Comparison of ENCODE assay signal across 8 cellular contexts in genomic region chr9:128071475-128071874, GRCh38. TPM values are rescaled to one million over a fixed set of nuclear protein-coding genes. Genes with fewer than 3 reads are reported as not detected.
DNase-seq lines count a peak whose midpoint lies in the region; ATAC-seq and TF ChIP-seq lines count a peak whose summit lies in the region.
"Not testable (repeated sequence)": the region's sequence is repeated elsewhere in the genome, so short reads cannot be mapped to it uniquely, and the experiment has no call there.

No MANE protein-coding gene starts in this region.

- H3K9me3 ChIP-seq in CD4-positive, alpha-beta memory T cell (ENCODE audit: control insufficient read depth in 1 of 2, low read length in 2 of 2); MM.1S (replicated peaks; ENCODE audit: insufficient read depth, low read length); adipocyte (ENCODE audit: control insufficient read depth, low read length); esophagus squamous epithelium; gastrocnemius medialis; thyroid gland: not testable (repeated sequence)

- H3K36me3 ChIP-seq in CD4-positive, alpha-beta memory T cell (ENCODE audit: insufficient read depth, low read length); MM.1S (replicated peaks; ENCODE audit: insufficient read depth, low read length); adipocyte (ENCODE audit: control insufficient read depth, insufficient read depth, low read length, severe bottlenecking); esophagus squamous epithelium; gastrocnemius medialis; thyroid gland: not testable (repeated sequence)

- peak overlapping the region; percentile 88 to 96 (median 93) for H3K27ac Mint-ChIP-seq in CD4-positive, alpha-beta memory T cell
- H3K27ac Mint-ChIP-seq in activated CD4-positive, alpha-beta T cell treated with anti-CD3 and anti-CD28 coated beads for 36 hours = peak overlapping the region; percentile 92
- peak overlapping the region; percentile 90 for H3K27ac Mint-ChIP-seq in mesothelial cell of epicardium

- H3K9me2 ChIP-seq in MM.1S (replicated peaks; ENCODE audit: insufficient read depth, low read length) = not testable (repeated sequence)

- not testable (repeated sequence) for H3K9me3 Mint-ChIP-seq in CD4-positive, alpha-beta memory T cell; activated CD4-positive, alpha-beta T cell treated with anti-CD3 and anti-CD28 coated beads for 36 hours (ENCODE audit: low read depth); mesothelial cell of epicardium

- TF ChIP-seq CTCF in MM.1S (IDR thresholded peaks at IDR 0.05; ENCODE audit: low read length); esophagus squamous epithelium (IDR thresholded peaks at IDR 0.05); mesothelial cell of epicardium (IDR thresholded peaks at IDR 0.05; ENCODE audit: unreplicated experiment); gastrocnemius medialis (IDR thresholded peaks at IDR 0.05 in 4 of 5, conservative IDR thresholded peaks at IDR 0.05 in 1 of 5); thyroid gland (IDR thresholded peaks at IDR 0.05): not testable (repeated sequence)

- in situ Hi-C loops in gastrocnemius medialis (cut with MboI; ENCODE audit: low sequenced_read_pairs in 4 of 4) = not testable (repeated sequence)

- H3K4me1 Mint-ChIP-seq in CD4-positive, alpha-beta memory T cell = peaks cover 27 to 58% (median 42%) of the 10 kb centered on the region in 4 donors
- peaks cover 38% of the 10 kb centered on the region for H3K4me1 Mint-ChIP-seq in activated CD4-positive, alpha-beta T cell treated with anti-CD3 and anti-CD28 coated beads for 36 hours
- peaks cover 37% of the 10 kb centered on the region for H3K4me1 Mint-ChIP-seq in mesothelial cell of epicardium

- not testable (repeated sequence) for H4K20me1 ChIP-seq in MM.1S (ENCODE audit: insufficient read depth, low read length)

- H3K9ac ChIP-seq in MM.1S (ENCODE audit: low read length) (peak overlapping the region; percentile 62), adipocyte (ENCODE audit: low read length) (peak overlapping the region; percentile 79)

- TF ChIP-seq POLR2A in esophagus squamous epithelium (IDR thresholded peaks at IDR 0.05); gastrocnemius medialis (IDR thresholded peaks at IDR 0.05); thyroid gland (IDR thresholded peaks at IDR 0.05): not testable (repeated sequence)

- H3K79me2 ChIP-seq in MM.1S (ENCODE audit: low read length) = peaks cover 77% of the 10 kb centered on the region

- WGBS in esophagus squamous epithelium, 2 donors = 81 to 85% methylated on average over 8 to 9 of the region's 12 CpGs
- WGBS in thyroid gland, 2 donors = 91 to 94% methylated on average over 12 of the region's 12 CpGs

- H3K4me3 ChIP-seq in CD4-positive, alpha-beta memory T cell (ENCODE audit: low read length in 2 of 2) = peak overlapping the region; percentile 10 to 55
- H3K4me3 ChIP-seq in MM.1S (ENCODE audit: low read length) = peak overlapping the region; percentile 14
- not testable (repeated sequence) for H3K4me3 ChIP-seq in adipocyte (ENCODE audit: low read length); esophagus squamous epithelium; gastrocnemius medialis; thyroid gland (replicated peaks in 1 of 3)

- peak overlapping the region; percentile 69 for H3K27ac ChIP-seq in CD4-positive, alpha-beta memory T cell (ENCODE audit: low read depth, low read length)
- H3K27ac ChIP-seq in MM.1S (ENCODE audit: low read length) (peak overlapping the region; percentile 92), esophagus squamous epithelium (peak overlapping the region; percentile 63 to 99 (median 92)), gastrocnemius medialis (peak overlapping the region; percentile 71 to 78 (median 74)), thyroid gland (peak overlapping the region; percentile 93 to 97 (median 95))

- H2AFZ ChIP-seq in MM.1S (ENCODE audit: low read length) = not testable (repeated sequence)

- intact Hi-C loops in CD4-positive, alpha-beta memory T cell (cut with micrococcal nuclease); activated CD4-positive, alpha-beta T cell treated with anti-CD3 and anti-CD28 coated beads for 36 hours (cut with DNase I, micrococcal nuclease); esophagus squamous epithelium (cut with DNase I); gastrocnemius medialis (cut with DNase I; ENCODE audit: low total_unique reads); thyroid gland (cut with DNase I): not testable (repeated sequence)

- POLR2A ChIA-PET in CD4-positive, alpha-beta memory T cell (lab: Charles Lee; ENCODE audit: partially characterized antibody) = interaction anchor here (1.0 to 2.7 kb wide), 18 partner anchors 9 to 101 kb away, joined by 3 to 16 read pairs (median 6); partner anchors contain the start of genes BBLN and EEIG1
- POLR2A ChIA-PET in activated CD4-positive, alpha-beta T cell treated with anti-CD3 and anti-CD28 coated beads for 36 hours (lab: Charles Lee) = interaction anchor here (0.6 kb wide), 1 partner anchor 94 kb away, joined by 4 read pairs; no protein-coding TSS in a partner anchor

- peak overlapping the region; percentile 82 to 98 (median 88) for H3K4me3 Mint-ChIP-seq in CD4-positive, alpha-beta memory T cell
- H3K4me3 Mint-ChIP-seq in activated CD4-positive, alpha-beta T cell treated with anti-CD3 and anti-CD28 coated beads for 36 hours = peak overlapping the region; percentile 64
- H3K4me3 Mint-ChIP-seq in mesothelial cell of epicardium = not testable (repeated sequence)

- peaks cover 73% of the 10 kb centered on the region for H3K4me1 ChIP-seq in CD4-positive, alpha-beta memory T cell (ENCODE audit: insufficient read depth, low read length)
- peaks cover 35% of the 10 kb centered on the region for H3K4me1 ChIP-seq in MM.1S (ENCODE audit: low read length)
- H3K4me1 ChIP-seq in adipocyte (ENCODE audit: control insufficient read depth, insufficient read depth, low read length) = peaks cover 63% of the 10 kb centered on the region
- H3K4me1 ChIP-seq in esophagus squamous epithelium = peaks cover 48 to 76% (median 50%) of the 10 kb centered on the region in 3 donors
- H3K4me1 ChIP-seq in gastrocnemius medialis = peaks cover 31 to 50% of the 10 kb centered on the region in 2 donors
- H3K4me1 ChIP-seq in thyroid gland = peaks cover 55 to 73% of the 10 kb centered on the region in 2 donors

- H3K4me2 ChIP-seq in MM.1S (ENCODE audit: low read depth, low read length) = peak overlapping the region; percentile 85; the same call in 1 of the 2 replicates

- not testable (repeated sequence) for H3K27me3 ChIP-seq in CD4-positive, alpha-beta memory T cell (ENCODE audit: insufficient read depth, low read length); MM.1S (replicated peaks; ENCODE audit: insufficient read depth, low read length); adipocyte (replicated peaks; ENCODE audit: control insufficient read depth, insufficient read depth, low read length); esophagus squamous epithelium; gastrocnemius medialis; thyroid gland

- H3F3A ChIP-seq in MM.1S (ENCODE audit: insufficient read depth, low read length) = peaks cover 50% of the 10 kb centered on the region

- not testable (repeated sequence) for DNase-seq in CD4-positive, alpha-beta memory T cell; MM.1S; activated CD4-positive, alpha-beta T cell treated with anti-CD3 and anti-CD28 coated beads for 36 hours; adipocyte (ENCODE audit: low read depth); esophagus squamous epithelium (lab: John Stamatoyannopoulos, UW); mesothelial cell of epicardium (ENCODE audit: low spot score in 2 of 2, unreplicated experiment in 2 of 2); gastrocnemius medialis; thyroid gland

- not testable (repeated sequence) for H3K36me3 Mint-ChIP-seq in CD4-positive, alpha-beta memory T cell; activated CD4-positive, alpha-beta T cell treated with anti-CD3 and anti-CD28 coated beads for 36 hours (ENCODE audit: low read depth); mesothelial cell of epicardium

- not testable (repeated sequence) for ATAC-seq in activated CD4-positive, alpha-beta T cell treated with anti-CD3 and anti-CD28 coated beads for 36 hours; gastrocnemius medialis

- CTCF ChIA-PET in CD4-positive, alpha-beta memory T cell (lab: Charles Lee; ENCODE audit: partially characterized antibody) = interaction anchor here (1.0 to 2.7 kb wide), 7 partner anchors 9 to 46 kb away, joined by 3 to 15 read pairs (median 14); no protein-coding TSS in a partner anchor
- CTCF ChIA-PET in activated CD4-positive, alpha-beta T cell treated with anti-CD3 and anti-CD28 coated beads for 36 hours (lab: Charles Lee) = interaction anchor here (1.0 to 3.1 kb wide), 7 partner anchors 13 to 202 kb away, joined by 4 to 10 read pairs (median 7); no protein-coding TSS in a partner anchor

- H3K27me3 Mint-ChIP-seq in CD4-positive, alpha-beta memory T cell; activated CD4-positive, alpha-beta T cell treated with anti-CD3 and anti-CD28 coated beads for 36 hours; mesothelial cell of epicardium (ENCODE audit: low read depth): not testable (repeated sequence)

RNA-seq across cellular contexts. Expression of gene SLC25A25, which starts 3.4 kb away (rescaled TPM):
- total RNA-seq in CD4-positive, alpha-beta memory T cell = 10 to 100 TPM; 22.0 to 26.9 TPM
- polyA plus RNA-seq in CD4-positive, alpha-beta memory T cell = 10 to 100 TPM; 13.4 to 17.6 TPM
- 10 to 100 TPM in 1 of 2 experiments, 1 to 10 TPM in 1; 6.9 to 10.8 TPM for total RNA-seq in activated CD4-positive, alpha-beta T cell treated with anti-CD3 and anti-CD28 coated beads for 36 hours
- total RNA-seq in esophagus squamous epithelium (10 to 100 TPM; 15.8 to 37.9 (median 24.1) TPM), mesothelial cell of epicardium (24.2 to 26.4 TPM (median 26.2 TPM) in 3 replicates), gastrocnemius medialis (10 to 100 TPM; 26.9 to 98.7 (median 46.0) TPM), thyroid gland (10 to 100 TPM; 21.9 to 42.0 (median 30.8) TPM)

RNA-seq across cellular contexts. Expression of gene NAIF1, which starts 4.4 kb away (rescaled TPM):
- total RNA-seq in CD4-positive, alpha-beta memory T cell = 10 to 100 TPM; 13.3 to 13.8 TPM
- polyA plus RNA-seq in CD4-positive, alpha-beta memory T cell = 10 to 100 TPM; 11.3 to 15.2 TPM
- total RNA-seq in activated CD4-positive, alpha-beta T cell treated with anti-CD3 and anti-CD28 coated beads for 36 hours = 10 to 100 TPM; 11.3 to 13.7 TPM
- 1 to 10 TPM; 6.3 to 8.8 (median 7.8) TPM for total RNA-seq in esophagus squamous epithelium
- 8.5 to 9.2 TPM (median 8.9 TPM) in 3 replicates for total RNA-seq in mesothelial cell of epicardium
- 1 to 10 TPM; 3.6 to 7.4 (median 6.9) TPM for total RNA-seq in gastrocnemius medialis
- 10 to 100 TPM in 2 of 4 donors, 1 to 10 TPM in 2; 5.3 to 17.2 (median 9.4) TPM for total RNA-seq in thyroid gland

RNA-seq across cellular contexts. Expression of gene PTGES2, which starts 56.1 kb away (rescaled TPM):
- 10 to 100 TPM; 51.8 to 57.9 TPM for total RNA-seq in CD4-positive, alpha-beta memory T cell
- polyA plus RNA-seq in CD4-positive, alpha-beta memory T cell = 10 to 100 TPM; 47.5 to 48.8 TPM
- total RNA-seq in activated CD4-positive, alpha-beta T cell treated with anti-CD3 and anti-CD28 coated beads for 36 hours = 10 to 100 TPM; 47.7 to 48.5 TPM
- total RNA-seq in esophagus squamous epithelium = 100 to 1,000 TPM in 1 of 4 donors, 10 to 100 TPM in 3; 54.2 to 118 (median 83.0) TPM
- 70.0 to 74.8 TPM (median 72.6 TPM) in 3 replicates for total RNA-seq in mesothelial cell of epicardium
- total RNA-seq in gastrocnemius medialis = 100 to 1,000 TPM in 3 of 4 donors, 10 to 100 TPM in 1; 95.2 to 266 (median 155) TPM
- total RNA-seq in thyroid gland = 100 to 1,000 TPM in 1 of 4 donors, 10 to 100 TPM in 3; 80.0 to 112 (median 88.4) TPM
